ENCODE assay signal across 1 cellular context in the genomic region with DNA sequence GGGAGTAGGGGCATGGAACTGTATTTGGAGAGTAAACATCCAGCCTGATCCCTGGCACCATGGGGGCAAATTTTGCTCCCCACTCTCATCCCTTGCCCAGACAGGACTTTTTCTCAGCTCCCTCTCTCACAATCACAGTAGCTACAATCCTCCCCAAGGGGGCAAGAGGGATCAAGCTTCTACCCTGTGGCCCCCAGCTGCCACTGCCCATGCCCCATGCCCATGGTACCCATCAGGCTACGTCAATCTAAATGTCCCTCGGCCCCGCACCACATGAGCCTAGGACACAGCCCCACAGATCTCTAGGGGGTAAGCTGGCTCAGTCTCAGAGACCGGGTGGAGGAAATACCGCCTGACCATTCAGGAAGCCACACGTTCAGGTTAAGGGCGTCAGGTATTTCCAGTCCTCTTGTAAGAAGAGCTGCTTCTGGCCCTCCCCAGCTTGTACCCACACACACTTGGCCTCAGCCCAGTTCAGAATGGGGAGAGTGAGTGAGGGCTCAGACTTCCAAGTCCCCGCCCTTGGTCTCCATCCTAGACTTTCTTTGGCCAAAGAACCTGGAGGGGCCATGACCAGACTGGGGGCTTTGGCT.
TF ChIP-seq lines count a peak whose summit lies in the region.

No MANE protein-coding gene starts in this region.

TF ChIP-seq in HEK293, 187 proteins besides CTCF, POLR2A, EP300 and RAD21 (continued from another document):
- TF ChIP-seq KLF10 (tag by site-specific recombination; IDR thresholded peaks at IDR 0.05) = no peak
- TF ChIP-seq, protein P1, sequence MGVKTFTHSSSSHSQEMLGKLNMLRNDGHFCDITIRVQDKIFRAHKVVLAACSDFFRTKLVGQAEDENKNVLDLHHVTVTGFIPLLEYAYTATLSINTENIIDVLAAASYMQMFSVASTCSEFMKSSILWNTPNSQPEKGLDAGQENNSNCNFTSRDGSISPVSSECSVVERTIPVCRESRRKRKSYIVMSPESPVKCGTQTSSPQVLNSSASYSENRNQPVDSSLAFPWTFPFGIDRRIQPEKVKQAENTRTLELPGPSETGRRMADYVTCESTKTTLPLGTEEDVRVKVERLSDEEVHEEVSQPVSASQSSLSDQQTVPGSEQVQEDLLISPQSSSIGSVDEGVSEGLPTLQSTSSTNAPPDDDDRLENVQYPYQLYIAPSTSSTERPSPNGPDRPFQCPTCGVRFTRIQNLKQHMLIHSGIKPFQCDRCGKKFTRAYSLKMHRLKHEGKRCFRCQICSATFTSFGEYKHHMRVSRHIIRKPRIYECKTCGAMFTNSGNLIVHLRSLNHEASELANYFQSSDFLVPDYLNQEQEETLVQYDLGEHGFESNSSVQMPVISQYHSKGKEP (tag by site-specific recombination; IDR thresholded peaks at IDR 0.05) = no peak
- peak; percentile 48 for TF ChIP-seq GLIS1 (tag by site-specific recombination; IDR thresholded peaks at IDR 0.05)
- TF ChIP-seq SALL2 (tag by site-specific recombination; IDR thresholded peaks at IDR 0.05; ENCODE audit: borderline replicate concordance) = no peak
- TF ChIP-seq, protein P2, sequence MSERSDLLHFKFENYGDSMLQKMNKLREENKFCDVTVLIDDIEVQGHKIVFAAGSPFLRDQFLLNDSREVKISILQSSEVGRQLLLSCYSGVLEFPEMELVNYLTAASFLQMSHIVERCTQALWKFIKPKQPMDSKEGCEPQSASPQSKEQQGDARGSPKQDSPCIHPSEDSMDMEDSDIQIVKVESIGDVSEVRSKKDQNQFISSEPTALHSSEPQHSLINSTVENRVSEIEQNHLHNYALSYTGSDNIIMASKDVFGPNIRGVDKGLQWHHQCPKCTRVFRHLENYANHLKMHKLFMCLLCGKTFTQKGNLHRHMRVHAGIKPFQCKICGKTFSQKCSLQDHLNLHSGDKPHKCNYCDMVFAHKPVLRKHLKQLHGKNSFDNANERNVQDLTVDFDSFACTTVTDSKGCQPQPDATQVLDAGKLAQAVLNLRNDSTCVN (tag by site-specific recombination; optimal IDR thresholded peaks at IDR 0.05) = peak; percentile 3
- no peak for TF ChIP-seq TCF7L2 (IDR thresholded peaks at IDR 0.05; ENCODE audit: borderline replicate concordance, low read depth, low read length)
- TF ChIP-seq ZNF530 (tag by site-specific recombination; IDR thresholded peaks at IDR 0.05; ENCODE audit: low read depth) = no peak
- no peak for TF ChIP-seq WT1 (tag by site-specific recombination; IDR thresholded peaks at IDR 0.05)
